Comparison of ENCODE assay signal across 1 cellular context in genomic region chr13:108948269-108948671, GRCh38.
TF ChIP-seq lines count a peak whose summit lies in the region.

No MANE protein-coding gene starts in this region.

TF ChIP-seq in SK-N-SH treated with all-trans-retinoic acid at 6 μM for 48 hours, 23 proteins besides CTCF, POLR2A, EP300 and RAD21 (continued from another document):
- TF ChIP-seq PATZ1 (CRISPR knock-in tag; IDR thresholded peaks at IDR 0.05; ENCODE audit: borderline replicate concordance), result no peak
- TF ChIP-seq ZNF565 (CRISPR knock-in tag; conservative IDR thresholded peaks at IDR 0.05; ENCODE audit: low read depth), result no peak
- TF ChIP-seq PPARA (CRISPR knock-in tag; IDR thresholded peaks at IDR 0.05; ENCODE audit: borderline replicate concordance), result no peak
